Comparison of ENCODE assay signal across 24 cellular contexts in genomic region chr7:136887317-136887716, GRCh38. TPM values are rescaled to one million over a fixed set of nuclear protein-coding genes. Genes with fewer than 3 reads are reported as not detected.
DNase-seq lines count a peak whose midpoint lies in the region; ATAC-seq and TF ChIP-seq lines count a peak whose summit lies in the region.
"Had no signal": no experiment of that assay in that cellular context is flagged by ENCODE, and none has a peak within 500 bp of the region (broad histone marks: within the 10 kb centered on the region; RNA-seq: fewer than 3 reads in every experiment).

No MANE protein-coding gene starts in this region.

- no peaks in the 10 kb centered on the region for H3K4me1 Mint-ChIP-seq in effector memory CD8-positive, alpha-beta T cell (ENCODE audit: low read depth in 2 of 2)
- H3K4me1 Mint-ChIP-seq: CD14-positive monocyte; CD8-positive, alpha-beta memory T cell had no signal

- ATAC-seq in left ventricle myocardium superior: peak; percentile 35
- peak; percentile 66 to 71 for ATAC-seq in right cardiac atrium
- no peak for ATAC-seq in effector memory CD8-positive, alpha-beta T cell (replicated peaks)
- ATAC-seq: A549, GM12878 had no signal

- H3K27ac Mint-ChIP-seq in effector memory CD8-positive, alpha-beta T cell: no peak overlapping the region
- H3K27ac Mint-ChIP-seq: CD14-positive monocyte; CD4-positive, alpha-beta T cell; CD8-positive, alpha-beta memory T cell had no signal

- H3K27me3 Mint-ChIP-seq in effector memory CD8-positive, alpha-beta T cell: no peaks in the 10 kb centered on the region
- H3K27me3 Mint-ChIP-seq: CD4-positive, alpha-beta T cell; CD8-positive, alpha-beta memory T cell had no signal

- no peaks in the 10 kb centered on the region for H3K36me3 Mint-ChIP-seq in effector memory CD8-positive, alpha-beta T cell (ENCODE audit: insufficient read depth)
- H3K36me3 Mint-ChIP-seq: CD14-positive monocyte; CD8-positive, alpha-beta memory T cell had no signal

- H3K4me1 ChIP-seq in cardiac muscle cell (ENCODE audit: low read depth) (peaks cover 48% of the 10 kb centered on the region), right atrium auricular region (peaks cover 0 to 35% of the 10 kb centered on the region in 2 donors), right cardiac atrium (ENCODE audit: control insufficient read depth, insufficient read depth, low read length) (no peaks in the 10 kb centered on the region)
- H3K4me1 ChIP-seq: A549; BLaER1 treated with 17β-estradiol and CSF1 and Interleukin-3, amounts not matched to agents 10 nM and 100 nM had no signal

- intact Hi-C loops in left ventricle myocardium superior (cut with micrococcal nuclease): no loop called here
- intact Hi-C loops in cardiac septum (cut with DNase I): no loop called here
- intact Hi-C loops in right cardiac atrium (cut with DNase I): loop anchor here in 1 of 4 donors (10.0 kb wide), 1 partner anchor 187 kb away; no protein-coding TSS in a partner anchor

- DNase-seq in cardiac muscle cell (ENCODE audit: low read depth in 1 of 2, low spot score in 1 of 2) (no peak), right atrium auricular region (ENCODE audit: low spot score) (no peak), left ventricle myocardium superior (no peak), cardiac septum (ENCODE audit: low spot score) (no peak), right cardiac atrium (no peak), coronary artery (ENCODE audit: low spot score) (no peak)
- DNase-seq in effector memory CD8-positive, alpha-beta T cell: no peak
- DNase-seq: 8988T; ACHN; AML-193; BE2C; CD4-positive, alpha-beta T cell; CD8-positive, alpha-beta memory T cell; DMS 273 treated with DMSO at 0.1 percent for 48 hours; DMS79; EL; GDM1; GM23248; H7; HCEC 1CT had no signal

- H3K9me3 Mint-ChIP-seq in effector memory CD8-positive, alpha-beta T cell: peaks cover 5 to 8% of the 10 kb centered on the region in 2 donors

- H3K27ac ChIP-seq in cardiac muscle cell: peak overlapping the region; percentile 49
- peak overlapping the region in 1 of 2 donors; percentile 86 for H3K27ac ChIP-seq in right atrium auricular region
- no peak overlapping the region for H3K27ac ChIP-seq in right cardiac atrium (ENCODE audit: low read length)
- H3K27ac ChIP-seq in coronary artery: no peak overlapping the region
- H3K27ac ChIP-seq: A549; BLaER1 treated with 17β-estradiol and CSF1 and Interleukin-3, amounts not matched to agents 10 nM and 100 nM; GM23248 had no signal

- no peak overlapping the region for H3K4me3 Mint-ChIP-seq in effector memory CD8-positive, alpha-beta T cell
- H3K4me3 Mint-ChIP-seq: CD14-positive monocyte; CD4-positive, alpha-beta T cell; CD8-positive, alpha-beta memory T cell had no signal

- H3K36me3 ChIP-seq in cardiac muscle cell (no peaks in the 10 kb centered on the region), right atrium auricular region (no peaks in the 10 kb centered on the region)
- H3K36me3 ChIP-seq: BE2C; BLaER1 treated with 17β-estradiol and CSF1 and Interleukin-3, amounts not matched to agents 10 nM and 100 nM had no signal

- WGBS in right cardiac atrium: 71% methylated on average over 1 of the region's 1 CpG

- H3K9me3 ChIP-seq in cardiac muscle cell (ENCODE audit: low read depth) (no peaks in the 10 kb centered on the region), right atrium auricular region (no peaks in the 10 kb centered on the region), right cardiac atrium (ENCODE audit: control insufficient read depth, low read length) (no peaks in the 10 kb centered on the region)
- H3K9me3 ChIP-seq: A549; BE2C; BLaER1 treated with 17β-estradiol and CSF1 and Interleukin-3, amounts not matched to agents 10 nM and 100 nM had no signal

- H3K4me3 ChIP-seq in cardiac muscle cell (no peak overlapping the region), right atrium auricular region (no peak overlapping the region), right cardiac atrium (ENCODE audit: low read length) (no peak overlapping the region), coronary artery (no peak overlapping the region)
- H3K4me3 ChIP-seq: A549; BLaER1 treated with 17β-estradiol and CSF1 and Interleukin-3, amounts not matched to agents 10 nM and 100 nM; GM12878; GM23248 had no signal

- H3K27me3 ChIP-seq in cardiac muscle cell: no peaks in the 10 kb centered on the region
- no peaks in the 10 kb centered on the region for H3K27me3 ChIP-seq in right atrium auricular region
- no peaks in the 10 kb centered on the region for H3K27me3 ChIP-seq in right cardiac atrium (ENCODE audit: control insufficient read depth, insufficient read depth)
- H3K27me3 ChIP-seq: BE2C; BLaER1 treated with 17β-estradiol and CSF1 and Interleukin-3, amounts not matched to agents 10 nM and 100 nM had no signal

- TF ChIP-seq CTCF in cardiac muscle cell (IDR thresholded peaks at IDR 0.05; ENCODE audit: low read depth, low read length) (no peak), right atrium auricular region (IDR thresholded peaks at IDR 0.05) (no peak), coronary artery (IDR thresholded peaks at IDR 0.05) (no peak)

RNA-seq across cellular contexts. Expression of gene CHRM2, which starts 18.9 kb away (rescaled TPM):
- total RNA-seq in cardiac muscle cell: 75.3 and 79.8 TPM in 2 replicates
- polyA plus RNA-seq in cardiac muscle cell: 25.3 and 37.5 TPM in 2 replicates
- 100 to 1,000 TPM in 1 of 2 donors, 10 to 100 TPM in 1; 55.3 to 123 TPM for total RNA-seq in right atrium auricular region
- 89.0 TPM for total RNA-seq in left ventricle myocardium superior
- 83.7 TPM for total RNA-seq in cardiac septum
- 100 to 1,000 TPM in 2 of 4 donors, 10 to 100 TPM in 2; 50.3 to 140 (median 104) TPM for total RNA-seq in right cardiac atrium
- 38.1 TPM for polyA plus RNA-seq in right cardiac atrium
- total RNA-seq: CD4-positive, alpha-beta T cell; CD8-positive, alpha-beta memory T cell; H7 had no signal
- polyA plus RNA-seq: A549; CD14-positive monocyte; CD8-positive, alpha-beta memory T cell; GM12878 had no signal
